Comparison of ENCODE assay signal across 1 cellular context in genomic region chr19:41930926-41931592, GRCh38.
TF ChIP-seq lines count a peak whose summit lies in the region.

No MANE protein-coding gene starts in this region.

TF ChIP-seq in endothelial cell of umbilical vein, 7 proteins besides CTCF, POLR2A, EP300 and RAD21:
- TF ChIP-seq EZH2 (IDR thresholded peaks at IDR 0.05; ENCODE audit: borderline replicate concordance, low read depth, low read length, severe bottlenecking): peak; percentile 32
- no peak for TF ChIP-seq MAX (IDR thresholded peaks at IDR 0.05; ENCODE audit: insufficient read depth, insufficient read length)
- no peak for TF ChIP-seq POLR2AphosphoS5 (IDR thresholded peaks at IDR 0.05; ENCODE audit: insufficient read depth, low read depth, low read length)
